In genomic region chr14:34424488-34424887, GRCh38 we compare ENCODE assay signal across 25 cellular contexts.
"Had no signal": no experiment of that assay in that cellular context is flagged by ENCODE, and none has a peak within 500 bp of the region (broad histone marks: within the 10 kb centered on the region; RNA-seq: fewer than 3 reads in every experiment).

No MANE protein-coding gene starts in this region.

- H3K36me3 ChIP-seq: ascending aorta had no signal

- H3K27me3 ChIP-seq: ascending aorta, body of pancreas had no signal

- DNase-seq: activated B cell treated with CpG ODN at 0.5 μM for 24 hours; activated CD4-positive, alpha-beta memory T cell treated with anti-CD3 and anti-CD28 coated beads for 36 hours; activated CD4-positive, alpha-beta T cell treated with anti-CD3 and anti-CD28 coated beads for 1 hour; activated CD4-positive, alpha-beta T cell treated with anti-CD3 and anti-CD28 coated beads, Interleukin-2, amount 10 ng/mL, durations not matched to agents 7 days and 5 days; activated CD8-positive, alpha-beta memory T cell treated with anti-CD3 and anti-CD28 coated beads for 24 hours; activated effector memory CD4-positive, alpha-beta T cell treated with anti-CD3 and anti-CD28 coated beads, Interleukin-2, amount 50 U/mL, for 16 hours; activated naive CD4-positive, alpha-beta T cell treated with Interleukin-2 at 50 U/mL for 16 hours; activated naive CD8-positive, alpha-beta T cell treated with anti-CD3 and anti-CD28 coated beads, Interleukin-2, amount 50 U/mL, for 24 hours; activated T-cell treated with anti-CD3 and anti-CD28 coated beads, Interleukin-2, amount 50 U/mL, for 4 hours; amniotic stem cell; body of pancreas; Kasumi-1; KBM-7; NCI-H1105 treated with DMSO at 0.1 percent for 48 hours; NCI-H1694 treated with DMSO at 0.1 percent for 48 hours; NCI-H2029 treated with DMSO at 0.1 percent for 48 hours; NCI-H345; NCI-H510A; NCI-H526 treated with DMSO at 0.1 percent for 48 hours; NK-92 treated with Interleukin-12 subunit alpha and Interleukin-12 subunit beta, amount 100 ng/mL, for 24 hours; SHP77 treated with DMSO at 0.1 percent for 48 hours; T-helper 17 cell; T-helper 9 cell had no signal

- FAIRE-seq: RCC 7860 had no signal

- H3K9me3 ChIP-seq: body of pancreas had no signal

- H3K27ac ChIP-seq: ascending aorta had no signal

- H3K4me1 ChIP-seq: ascending aorta had no signal

- H3K4me3 ChIP-seq: ascending aorta, body of pancreas had no signal
